ENCODE assay signal across 8 cellular contexts in genomic region chr1:202888507-202889360, GRCh38. TPM values are rescaled to one million over a fixed set of nuclear protein-coding genes. Genes with fewer than 3 reads are reported as not detected.
DNase-seq lines count a peak whose midpoint lies in the region; ATAC-seq and TF ChIP-seq lines count a peak whose summit lies in the region.

Gene RABIF (minus strand): TSS chr1:202889149. CDS start chr1:202889098, 51 bp downstream.

- DNase-seq in AG08395 (ENCODE audit: low spot score) (peak; percentile 100), NCI-H226 (peak; percentile 89), WTC11 (ENCODE audit: low spot score) (peak; percentile 96), caudate nucleus (lab: John Stamatoyannopoulos, UW) (peak; percentile 52 to 96 (median 92)), inferior parietal cortex (ENCODE audit: extremely low spot score) (peak; percentile 99)
- peak; percentile 92 to 93 for DNase-seq in stimulated activated CD4-positive, alpha-beta T cell treated with anti-CD3 and anti-CD28 coated beads, Interleukin-12 subunit alpha, Interleukin-12 subunit beta, amount 100 ng/mL, for 24 hours (ENCODE audit: low read depth in 2 of 2)

- no peak for TF ChIP-seq CTCF in WTC11 (IDR thresholded peaks at IDR 0.05)

- H3K4me3 Mint-ChIP-seq in WTC11: peak within 1 kb of the TSS; percentile 94

- H3K4me1 Mint-ChIP-seq in WTC11: peaks cover 31% of the 10 kb centered on the region

- H3K27ac ChIP-seq in caudate nucleus (ENCODE audit: low read depth, low read length): peak within 1 kb of the TSS; percentile 97

- H3K36me3 Mint-ChIP-seq in WTC11: peaks cover 14% of the 10 kb centered on the region

- POLR2A ChIA-PET in WTC11 (lab: Charles Lee): interaction anchor here (0.6 to 1.8 kb wide), 5 partner anchors 29 to 1564 kb away, joined by 3 to 7 read pairs (median 5); partner anchors contain the start of genes KDM5B, PCAT6 and TMEM183A

- no peaks in the 10 kb centered on the region for H3K9me3 Mint-ChIP-seq in WTC11

- peak; percentile 89 for ATAC-seq in GM18909 (IDR thresholded peaks at IDR 0.05; ENCODE audit: poor library complexity, unreplicated experiment)
- ATAC-seq in HG03175 (IDR thresholded peaks at IDR 0.05; ENCODE audit: unreplicated experiment): peak; percentile 89
- ATAC-seq in WTC11: peak; percentile 92

- CTCF ChIA-PET in WTC11 (lab: Charles Lee): interaction anchor here (0.6 to 1.5 kb wide), 4 partner anchors 137 to 237 kb away, joined by 3 to 6 read pairs (median 4); partner anchors contain the start of gene PPFIA4

- no peaks in the 10 kb centered on the region for H3K27me3 Mint-ChIP-seq in WTC11 (ENCODE audit: low read depth)

- H3K27ac Mint-ChIP-seq in WTC11: peak within 1 kb of the TSS; percentile 99

TF ChIP-seq in WTC11, 78 proteins besides CTCF, POLR2A, EP300 and RAD21 (continues in another document):
- TF ChIP-seq ZMAT4 (CRISPR knock-in tag; IDR thresholded peaks at IDR 0.05) (no peak), ESRRA (CRISPR knock-in tag; IDR thresholded peaks at IDR 0.05; ENCODE audit: borderline replicate concordance) (0 out of 2 replicates have a peak, but pooled peaks have one; percentile 45), TEAD1 (CRISPR knock-in tag; IDR thresholded peaks at IDR 0.05) (peak; percentile 82), ELF4 (CRISPR knock-in tag; IDR thresholded peaks at IDR 0.05; ENCODE audit: low read depth) (no peak), FOXP4 (CRISPR knock-in tag; IDR thresholded peaks at IDR 0.05) (peak; percentile 65; the same call in 1 of the 2 replicates), GABPB1 (CRISPR knock-in tag; IDR thresholded peaks at IDR 0.05) (0 out of 2 replicates have a peak, but pooled peaks have one; percentile 43), CREM (CRISPR knock-in tag; IDR thresholded peaks at IDR 0.05) (0 out of 2 replicates have a peak, but pooled peaks have one; percentile 54), IRF2 (CRISPR knock-in tag; IDR thresholded peaks at IDR 0.05; ENCODE audit: borderline replicate concordance, low read depth) (0 out of 2 replicates have a peak, but pooled peaks have one; percentile 63), TEAD4 (CRISPR knock-in tag; IDR thresholded peaks at IDR 0.05) (no peak), FOXK1 (CRISPR knock-in tag; IDR thresholded peaks at IDR 0.05) (peak; percentile 46; the same call in 1 of the 2 replicates), PRRX2 (CRISPR knock-in tag; IDR thresholded peaks at IDR 0.05) (0 out of 2 replicates have a peak, but pooled peaks have one; percentile 15), ETV6 (CRISPR knock-in tag; IDR thresholded peaks at IDR 0.05) (peak; percentile 76; the same call in 1 of the 2 replicates), E2F1 (CRISPR knock-in tag; IDR thresholded peaks at IDR 0.05) (no peak), ZNF416 (CRISPR knock-in tag; IDR thresholded peaks at IDR 0.05) (peak; percentile 81; the same call in 1 of the 2 replicates), NR2C2 (CRISPR knock-in tag; IDR thresholded peaks at IDR 0.05) (peak; percentile 48), NFE2L1 (CRISPR knock-in tag; IDR thresholded peaks at IDR 0.05) (peak; percentile 8; the same call in 1 of the 2 replicates)
- TF ChIP-seq, protein P1, sequence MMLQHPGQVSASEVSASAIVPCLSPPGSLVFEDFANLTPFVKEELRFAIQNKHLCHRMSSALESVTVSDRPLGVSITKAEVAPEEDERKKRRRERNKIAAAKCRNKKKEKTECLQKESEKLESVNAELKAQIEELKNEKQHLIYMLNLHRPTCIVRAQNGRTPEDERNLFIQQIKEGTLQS (CRISPR knock-in tag; conservative IDR thresholded peaks at IDR 0.05): no peak
- TF ChIP-seq, protein P2, sequence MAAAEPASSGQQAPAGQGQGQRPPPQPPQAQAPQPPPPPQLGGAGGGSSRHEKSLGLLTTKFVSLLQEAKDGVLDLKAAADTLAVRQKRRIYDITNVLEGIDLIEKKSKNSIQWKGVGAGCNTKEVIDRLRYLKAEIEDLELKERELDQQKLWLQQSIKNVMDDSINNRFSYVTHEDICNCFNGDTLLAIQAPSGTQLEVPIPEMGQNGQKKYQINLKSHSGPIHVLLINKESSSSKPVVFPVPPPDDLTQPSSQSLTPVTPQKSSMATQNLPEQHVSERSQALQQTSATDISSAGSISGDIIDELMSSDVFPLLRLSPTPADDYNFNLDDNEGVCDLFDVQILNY (CRISPR knock-in tag; IDR thresholded peaks at IDR 0.05): peak; percentile 86; the same call in 1 of the 2 replicates
- TF ChIP-seq, protein P3, sequence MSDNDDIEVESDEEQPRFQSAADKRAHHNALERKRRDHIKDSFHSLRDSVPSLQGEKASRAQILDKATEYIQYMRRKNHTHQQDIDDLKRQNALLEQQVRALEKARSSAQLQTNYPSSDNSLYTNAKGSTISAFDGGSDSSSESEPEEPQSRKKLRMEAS (CRISPR knock-in tag; IDR thresholded peaks at IDR 0.05): peak; percentile 51; the same call in 1 of the 2 replicates
- TF ChIP-seq, protein P4, sequence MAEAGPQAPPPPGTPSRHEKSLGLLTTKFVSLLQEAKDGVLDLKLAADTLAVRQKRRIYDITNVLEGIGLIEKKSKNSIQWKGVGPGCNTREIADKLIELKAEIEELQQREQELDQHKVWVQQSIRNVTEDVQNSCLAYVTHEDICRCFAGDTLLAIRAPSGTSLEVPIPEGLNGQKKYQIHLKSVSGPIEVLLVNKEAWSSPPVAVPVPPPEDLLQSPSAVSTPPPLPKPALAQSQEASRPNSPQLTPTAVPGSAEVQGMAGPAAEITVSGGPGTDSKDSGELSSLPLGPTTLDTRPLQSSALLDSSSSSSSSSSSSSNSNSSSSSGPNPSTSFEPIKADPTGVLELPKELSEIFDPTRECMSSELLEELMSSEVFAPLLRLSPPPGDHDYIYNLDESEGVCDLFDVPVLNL (CRISPR knock-in tag; IDR thresholded peaks at IDR 0.05; ENCODE audit: borderline replicate concordance, low read depth): 0 out of 2 replicates have a peak, but pooled peaks have one; percentile 46
- TF ChIP-seq, protein P5, sequence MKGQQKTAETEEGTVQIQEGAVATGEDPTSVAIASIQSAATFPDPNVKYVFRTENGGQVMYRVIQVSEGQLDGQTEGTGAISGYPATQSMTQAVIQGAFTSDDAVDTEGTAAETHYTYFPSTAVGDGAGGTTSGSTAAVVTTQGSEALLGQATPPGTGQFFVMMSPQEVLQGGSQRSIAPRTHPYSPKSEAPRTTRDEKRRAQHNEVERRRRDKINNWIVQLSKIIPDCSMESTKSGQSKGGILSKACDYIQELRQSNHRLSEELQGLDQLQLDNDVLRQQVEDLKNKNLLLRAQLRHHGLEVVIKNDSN (CRISPR knock-in tag; IDR thresholded peaks at IDR 0.05): peak; percentile 39; the same call in 1 of the 2 replicates
- TF ChIP-seq, protein P6, sequence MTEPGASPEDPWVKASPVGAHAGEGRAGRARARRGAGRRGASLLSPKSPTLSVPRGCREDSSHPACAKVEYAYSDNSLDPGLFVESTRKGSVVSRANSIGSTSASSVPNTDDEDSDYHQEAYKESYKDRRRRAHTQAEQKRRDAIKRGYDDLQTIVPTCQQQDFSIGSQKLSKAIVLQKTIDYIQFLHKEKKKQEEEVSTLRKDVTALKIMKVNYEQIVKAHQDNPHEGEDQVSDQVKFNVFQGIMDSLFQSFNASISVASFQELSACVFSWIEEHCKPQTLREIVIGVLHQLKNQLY (CRISPR knock-in tag; IDR thresholded peaks at IDR 0.05): no peak

RNA-seq across cellular contexts. Expression of gene RABIF, which starts in this region (rescaled TPM):
- total RNA-seq in WTC11 (2021): 5.4 to 6.6 TPM (median 5.6 TPM) in 3 replicates

Comparison
In these comparisons a context has a peak if more than half of its experiments do, and no peak if none do; other contexts are left out.
1. Peak in every context shown above with its lines: DNase-seq, ATAC-seq and H3K27ac ChIP-seq.